ENCODE assay signal across 9 cellular contexts in genomic region chr6:34531580-34532201, GRCh38.
DNase-seq lines count a peak whose midpoint lies in the region; ATAC-seq and FAIRE-seq lines count a peak whose summit lies in the region.
"Had no signal": no experiment of that assay in that cellular context is flagged by ENCODE, and none has a peak within 500 bp of the region (broad histone marks: within the 10 kb centered on the region; RNA-seq: fewer than 3 reads in every experiment).

No MANE protein-coding gene starts in this region.

- no peaks in the 10 kb centered on the region for H3K36me3 ChIP-seq in ES-I3 (ENCODE audit: insufficient read depth, low read length)

- no peak for ATAC-seq in GM21737 (IDR thresholded peaks at IDR 0.05; ENCODE audit: unreplicated experiment)
- ATAC-seq: SK-N-SH treated with all-trans-retinoic acid at 6 μM for 48 hours had no signal

- peaks cover 11% of the 10 kb centered on the region; the same call in 1 of the 2 replicates for H3K4me1 ChIP-seq in ES-I3 (ENCODE audit: insufficient read depth, low read length)

- peak; percentile 24 to 95 (median 78) for DNase-seq in head of caudate nucleus
- peak; percentile 69 for DNase-seq in retina
- no peak for DNase-seq in NCI-H1436 (lab: John Stamatoyannopoulos, UW)
- no peak for DNase-seq in NCI-H2029 treated with DMSO at 0.1 percent for 48 hours (lab: John Stamatoyannopoulos, UW)
- no peak for DNase-seq in NCI-H1092 treated with DMSO at 0.1 percent for 48 hours (lab: John Stamatoyannopoulos, UW)

- H3K9me3 ChIP-seq in ES-I3 (ENCODE audit: control insufficient read depth, insufficient read depth, low read length), result no peaks in the 10 kb centered on the region

- H3K9ac ChIP-seq in ES-I3 (ENCODE audit: low read depth, low read length), result peak overlapping the region; percentile 76

- FAIRE-seq in TTC549 (lab: Jason Lieb, UNC), result peak; percentile 94

- intact Hi-C loops in head of caudate nucleus (cut with DNase I), result no loop called here

Comparison
In these comparisons a context has a peak if more than half of its experiments do, and no peak if none do; other contexts are left out.
1. DNase-seq: peak in head of caudate nucleus (42 of 42) and retina (single experiment); none in NCI-H1436 (single experiment), NCI-H2029 treated with DMSO at 0.1 percent for 48 hours (single experiment) and NCI-H1092 treated with DMSO at 0.1 percent for 48 hours (single experiment).